In genomic region chr3:115552007-115552406, GRCh38 we compare ENCODE assay signal across 23 cellular contexts.
"Had no signal": no experiment of that assay in that cellular context is flagged by ENCODE, and none has a peak within 500 bp of the region (broad histone marks: within the 10 kb centered on the region; RNA-seq: fewer than 3 reads in every experiment).

No MANE protein-coding gene starts in this region.

- H3K9me3 Mint-ChIP-seq: memory B cell; natural killer cell treated with Interleukin-12 subunit alpha and Interleukin-12 subunit beta and Interleukin-15 and Interleukin-18, amount 100 ng/mL, for 72 hours; neural progenitor cell; stimulated activated naive CD8-positive, alpha-beta T cell treated with anti-CD3 and anti-CD28 coated beads, Interleukin-15, amount 100 ng/mL, for 72 hours had no signal

- H3K4me3 ChIP-seq: coronary artery, esophagus squamous epithelium, lung, mucosa of descending colon, neural progenitor cell, prostate gland, right atrium auricular region, smooth muscle cell, tibial artery had no signal

- ATAC-seq: mucosa of descending colon; natural killer cell treated with Interleukin-12 subunit alpha and Interleukin-12 subunit beta and Interleukin-15 and Interleukin-18, amount 100 ng/mL, for 72 hours; sciatic nerve; stimulated activated naive CD8-positive, alpha-beta T cell treated with anti-CD3 and anti-CD28 coated beads, Interleukin-15, amount 100 ng/mL, for 72 hours had no signal

- H3K4me1 ChIP-seq: esophagus squamous epithelium, prostate gland, right atrium auricular region had no signal

- H3K27ac ChIP-seq: coronary artery, esophagus squamous epithelium, neural progenitor cell, prostate gland, right atrium auricular region, tibial artery had no signal

- H3K27ac Mint-ChIP-seq: memory B cell; naive B cell; natural killer cell treated with Interleukin-12 subunit alpha and Interleukin-12 subunit beta and Interleukin-15 and Interleukin-18, amount 100 ng/mL, for 72 hours; neural progenitor cell; stimulated activated naive CD8-positive, alpha-beta T cell treated with anti-CD3 and anti-CD28 coated beads, Interleukin-15, amount 100 ng/mL, for 72 hours; type B pancreatic cell had no signal

- H3K36me3 Mint-ChIP-seq: memory B cell; naive B cell; natural killer cell treated with Interleukin-12 subunit alpha and Interleukin-12 subunit beta and Interleukin-15 and Interleukin-18, amount 100 ng/mL, for 72 hours; neural progenitor cell; type B pancreatic cell had no signal

- DNase-seq: dermis blood vessel endothelial cell; effector memory CD4-positive, alpha-beta T cell; esophagus squamous epithelium; head of caudate nucleus; mucosa of descending colon; naive B cell; stimulated activated CD4-positive, alpha-beta T cell treated with anti-CD3 and anti-CD28 coated beads, Interleukin-12 subunit alpha, Interleukin-12 subunit beta, amount 100 ng/mL, for 4 hours; stimulated activated CD4-positive, alpha-beta T cell treated with anti-CD3 and anti-CD28 coated beads, Interleukin-1b, Interleukin-23, amount 100 ng/mL, for 48 hours; stimulated activated CD4-positive, alpha-beta T cell treated with anti-CD3 and anti-CD28 coated beads, Interleukin-4, amount 100 ng/mL, for 1 hour; stimulated activated CD8-positive, alpha-beta memory T cell treated with anti-CD3 and anti-CD28 coated beads, Interleukin-4, amount 100 ng/mL, for 48 hours; stimulated activated naive CD4-positive, alpha-beta T cell; stimulated activated naive CD8-positive, alpha-beta T cell treated with anti-CD3 and anti-CD28 coated beads, Interleukin-15, amount 100 ng/mL, for 72 hours; tibial artery had no signal

- H3K27me3 ChIP-seq: esophagus squamous epithelium, neural progenitor cell, right atrium auricular region, tibial artery had no signal

- H3K4me2 ChIP-seq: neural progenitor cell, smooth muscle cell had no signal

- H3K4me1 Mint-ChIP-seq: memory B cell; naive B cell; stimulated activated naive CD8-positive, alpha-beta T cell treated with anti-CD3 and anti-CD28 coated beads, Interleukin-15, amount 100 ng/mL, for 72 hours had no signal

- H3K36me3 ChIP-seq: esophagus squamous epithelium, neural progenitor cell, prostate gland, right atrium auricular region, tibial artery had no signal

- H2AFZ ChIP-seq: neural progenitor cell had no signal

- H3K27me3 Mint-ChIP-seq: type B pancreatic cell had no signal

- H3K9me3 ChIP-seq: esophagus squamous epithelium, mucosa of descending colon, prostate gland, right atrium auricular region, tibial artery had no signal

- H3K4me3 Mint-ChIP-seq: memory B cell; naive B cell; natural killer cell treated with Interleukin-12 subunit alpha and Interleukin-12 subunit beta and Interleukin-15 and Interleukin-18, amount 100 ng/mL, for 72 hours; neural progenitor cell; stimulated activated naive CD8-positive, alpha-beta T cell treated with anti-CD3 and anti-CD28 coated beads, Interleukin-15, amount 100 ng/mL, for 72 hours; type B pancreatic cell had no signal
